11 cellular contexts compared by ENCODE assay signal in the genomic region with DNA sequence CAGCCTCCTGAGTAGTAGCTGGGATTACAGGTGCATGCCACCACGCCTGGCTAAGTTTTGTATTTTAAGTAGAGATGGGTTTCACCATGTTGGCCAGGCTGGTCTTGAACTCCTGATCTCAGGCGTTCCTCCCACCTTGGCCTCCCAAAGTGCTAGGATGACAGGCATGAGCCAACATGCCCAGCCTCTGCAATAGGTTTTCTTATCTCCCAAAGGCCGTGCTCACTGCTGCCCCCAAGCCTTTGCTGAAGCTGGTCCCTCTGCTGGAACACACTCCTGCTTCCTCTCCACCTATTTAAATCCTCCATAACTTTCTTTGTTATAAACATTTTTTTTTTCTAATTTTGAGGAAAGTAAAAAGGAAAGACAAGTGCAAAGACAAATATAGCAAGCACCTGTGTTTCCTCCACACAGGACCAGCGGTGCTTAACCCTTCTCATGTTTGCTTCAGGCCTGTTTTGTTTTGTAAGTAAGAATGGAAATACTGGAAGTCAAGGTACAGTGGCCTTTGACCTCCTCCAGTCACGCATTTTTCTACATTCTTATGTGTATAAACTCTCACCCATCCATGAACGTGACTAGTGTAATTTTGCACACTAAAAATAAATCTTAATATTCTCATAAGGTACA. TPM values are rescaled to one million over a fixed set of nuclear protein-coding genes. Genes with fewer than 3 reads are reported as not detected.
DNase-seq lines count a peak whose midpoint lies in the region; ATAC-seq, FAIRE-seq and TF ChIP-seq lines count a peak whose summit lies in the region.
"Had no signal": no experiment of that assay in that cellular context is flagged by ENCODE, and none has a peak within 500 bp of the region (broad histone marks: within the 10 kb centered on the region; RNA-seq: fewer than 3 reads in every experiment).

No MANE protein-coding gene starts in this region.

- no peak overlapping the region for H3K27ac ChIP-seq in sigmoid colon
- H3K27ac ChIP-seq: uterus had no signal

- H3K36me3 ChIP-seq in GM06990 (ENCODE audit: control insufficient read depth, insufficient read depth, low read length) (no peaks in the 10 kb centered on the region), sigmoid colon (no peaks in the 10 kb centered on the region)
- H3K36me3 ChIP-seq: uterus had no signal

- FAIRE-seq in A204.1 (lab: Jason Lieb, UNC): peak; percentile 93
- FAIRE-seq: kidney had no signal

- no peak for TF ChIP-seq POLR2A in sigmoid colon (IDR thresholded peaks at IDR 0.05)

- ATAC-seq in GM21360 (IDR thresholded peaks at IDR 0.05; ENCODE audit: unreplicated experiment) (no peak), GM19395 (IDR thresholded peaks at IDR 0.05; ENCODE audit: unreplicated experiment) (no peak)

- H3K9me3 ChIP-seq in sigmoid colon: no peaks in the 10 kb centered on the region
- H3K9me3 ChIP-seq: uterus had no signal

- intact Hi-C loops in sigmoid colon (cut with DNase I): no loop called here

- no peak for DNase-seq in GM06990 (ENCODE audit: extremely low read depth, insufficient read length)
- DNase-seq in NCI-H2196 treated with DMSO at 0.1 percent for 48 hours (lab: John Stamatoyannopoulos, UW; ENCODE audit: unreplicated experiment): peak; percentile 20
- DNase-seq in choroid plexus epithelial cell (ENCODE audit: low read depth): no peak
- no peak for DNase-seq in sigmoid colon
- DNase-seq in activated CD4-positive, CD25-positive, alpha-beta regulatory T cell (lab: John Stamatoyannopoulos, UW): no peak
- DNase-seq: amniotic stem cell, kidney, uterus had no signal

- 42 to 52% methylated on average over 6 of the region's 6 CpGs for WGBS in sigmoid colon, 2 donors

- H3K27me3 ChIP-seq in GM06990 (replicated peaks; ENCODE audit: control insufficient read depth, insufficient read depth, low read length): no peaks in the 10 kb centered on the region
- H3K27me3 ChIP-seq in sigmoid colon: peaks cover 0 to 33% (median 20%) of the 10 kb centered on the region in 3 donors

- H3K4me1 ChIP-seq in sigmoid colon: no peaks in the 10 kb centered on the region
- H3K4me1 ChIP-seq: uterus had no signal

- TF ChIP-seq CTCF in GM06990 (IDR thresholded peaks at IDR 0.05; ENCODE audit: insufficient read depth, low read length, poor library complexity, severe bottlenecking): peak; percentile 71
- peak; percentile 54 for TF ChIP-seq CTCF in choroid plexus epithelial cell (conservative IDR thresholded peaks at IDR 0.05; ENCODE audit: low read depth, low read length)
- no peak for TF ChIP-seq CTCF in sigmoid colon (IDR thresholded peaks at IDR 0.05)

- TF ChIP-seq EP300 in sigmoid colon (IDR thresholded peaks at IDR 0.05): no peak

- H3K4me3 ChIP-seq in GM06990 (replicated peaks; ENCODE audit: low read depth, low read length) (no peak overlapping the region), choroid plexus epithelial cell (ENCODE audit: low read depth, low read length) (no peak overlapping the region), sigmoid colon (no peak overlapping the region)
- H3K4me3 ChIP-seq: uterus had no signal

RNA-seq across cellular contexts. Expression of gene TNFAIP8L1, which starts 14.5 kb away (rescaled TPM):
- total RNA-seq in sigmoid colon: 10 to 100 TPM; 18.9 to 25.2 (median 20.0) TPM
- 10 to 100 TPM in 1 of 3 donors, 1 to 10 TPM in 2; 3.7 to 17.1 (median 4.8) TPM for polyA plus RNA-seq in sigmoid colon

RNA-seq across cellular contexts. Expression of gene MYDGF, which starts 45.3 kb away (rescaled TPM):
- total RNA-seq in sigmoid colon: 10 to 100 TPM; 25.7 to 37.4 (median 34.0) TPM
- 100 to 1,000 TPM in 1 of 3 donors, 10 to 100 TPM in 2; 34.2 to 200 (median 55.3) TPM for polyA plus RNA-seq in sigmoid colon

Comparison
In these comparisons a context has a peak if more than half of its experiments do, and no peak if none do; other contexts are left out.
1. CTCF ChIP-seq: peak in GM06990 (single experiment) and choroid plexus epithelial cell (single experiment); none in sigmoid colon (0 of 4).